Comparison of ENCODE assay signal across 1 cellular context in genomic region chr15:63502843-63503738, GRCh38.
TF ChIP-seq lines count a peak whose summit lies in the region.

No MANE protein-coding gene starts in this region.

TF ChIP-seq in K562, 482 proteins besides CTCF, POLR2A, EP300 and RAD21 (continued from another document and continues in another):
- TF ChIP-seq ZNF518B (CRISPR knock-in tag; IDR thresholded peaks at IDR 0.05), result no peak
- no peak for TF ChIP-seq BCL6 (CRISPR knock-in tag; IDR thresholded peaks at IDR 0.05)
- TF ChIP-seq RHOXF2B (CRISPR knock-in tag; conservative IDR thresholded peaks at IDR 0.05), result no peak; the same call in 1 of the 2 replicates
- TF ChIP-seq CGGBP1 (CRISPR knock-in tag; IDR thresholded peaks at IDR 0.05), result no peak
- TF ChIP-seq MCM2 (IDR thresholded peaks at IDR 0.05; ENCODE audit: low read depth), result no peak
- peak; percentile 42 for TF ChIP-seq TBP (optimal IDR thresholded peaks at IDR 0.05; ENCODE audit: low read depth, low read length)
- TF ChIP-seq DACH1 (IDR thresholded peaks at IDR 0.05; ENCODE audit: partially characterized antibody), result peak; percentile 64
- TF ChIP-seq NEUROD1 (IDR thresholded peaks at IDR 0.05; ENCODE audit: borderline replicate concordance, low read depth, low read length, partially characterized antibody), result peak; percentile 96
- peak; percentile 45; the same call in 1 of the 2 replicates for TF ChIP-seq KLF6 (CRISPR knock-in tag; IDR thresholded peaks at IDR 0.05; ENCODE audit: borderline replicate concordance)
- TF ChIP-seq CEBPB (tag; IDR thresholded peaks at IDR 0.05), result peak; percentile 99
- TF ChIP-seq BMI1 (IDR thresholded peaks at IDR 0.05; ENCODE audit: low read length), result no peak
- 0 out of 2 replicates have a peak, but pooled peaks have one; percentile 96 for TF ChIP-seq BRD4 (IDR thresholded peaks at IDR 0.05)
- no peak for TF ChIP-seq ZNF668 (CRISPR knock-in tag; IDR thresholded peaks at IDR 0.05)
- peak; percentile 18; the same call in 1 of the 2 replicates for TF ChIP-seq JUND (IDR thresholded peaks at IDR 0.05; ENCODE audit: borderline replicate concordance, low read depth, low read length)
- TF ChIP-seq JUND (tag; IDR thresholded peaks at IDR 0.05; ENCODE audit: borderline replicate concordance, low read depth, low read length), result no peak
- TF ChIP-seq THRAP3 (IDR thresholded peaks at IDR 0.05; ENCODE audit: borderline replicate concordance), result peak; percentile 37; the same call in 1 of the 2 replicates
- TF ChIP-seq NR2C1 (IDR thresholded peaks at IDR 0.05), result 0 out of 2 replicates have a peak, but pooled peaks have one; percentile 17
- TF ChIP-seq NR2C1 (tag; IDR thresholded peaks at IDR 0.05), result 0 out of 2 replicates have a peak, but pooled peaks have one; percentile 30
- peak in 1 of 2 experiments; percentile 51; a peak in 2 of 4 replicates for TF ChIP-seq TRIM24 (IDR thresholded peaks at IDR 0.05)
- TF ChIP-seq NCOA6 (IDR thresholded peaks at IDR 0.05), result no peak
- no peak for TF ChIP-seq ZNF347 (CRISPR knock-in tag; IDR thresholded peaks at IDR 0.05; ENCODE audit: low read depth)
- peak; percentile 44 for TF ChIP-seq TAF9B (IDR thresholded peaks at IDR 0.05; ENCODE audit: partially characterized antibody)
- peak; percentile 52; the same call in 1 of the 2 replicates for TF ChIP-seq LCOR (CRISPR knock-in tag; IDR thresholded peaks at IDR 0.05)
- peak; percentile 21 for TF ChIP-seq E2F8 (IDR thresholded peaks at IDR 0.05; ENCODE audit: low read depth, partially characterized antibody)
- TF ChIP-seq KLF16 (IDR thresholded peaks at IDR 0.05), result peak; percentile 74; the same call in 1 of the 2 replicates
- TF ChIP-seq CREM (IDR thresholded peaks at IDR 0.05; ENCODE audit: low read depth), result peak; percentile 41; the same call in 1 of the 2 replicates
- no peak for TF ChIP-seq ESRRB (CRISPR knock-in tag; IDR thresholded peaks at IDR 0.05; ENCODE audit: borderline replicate concordance)
- TF ChIP-seq ARID2 (IDR thresholded peaks at IDR 0.05), result no peak
- peak; percentile 88 for TF ChIP-seq ESRRA (IDR thresholded peaks at IDR 0.05; ENCODE audit: borderline replicate concordance, low read depth)
- TF ChIP-seq CREB1 (IDR thresholded peaks at IDR 0.05), result no peak
- peak; percentile 11; the same call in 1 of the 2 replicates for TF ChIP-seq CREB1 (CRISPR knock-in tag; IDR thresholded peaks at IDR 0.05)
- no peak for TF ChIP-seq NR2C2 (CRISPR knock-in tag; IDR thresholded peaks at IDR 0.05)
- TF ChIP-seq NR2C2 (tag; IDR thresholded peaks at IDR 0.05), result peak; percentile 84
- TF ChIP-seq ZNF12 (CRISPR knock-in tag; IDR thresholded peaks at IDR 0.05), result peak; percentile 39; the same call in 1 of the 2 replicates
- TF ChIP-seq ZNF23 (CRISPR knock-in tag; IDR thresholded peaks at IDR 0.05), result no peak
- no peak for TF ChIP-seq NR0B1 (IDR thresholded peaks at IDR 0.05; ENCODE audit: partially characterized antibody)
- TF ChIP-seq GABPA (tag; conservative IDR thresholded peaks at IDR 0.05; ENCODE audit: low read depth), result peak; percentile 53
- TF ChIP-seq CREB3 (tag; conservative IDR thresholded peaks at IDR 0.05; ENCODE audit: low read depth), result no peak
- no peak for TF ChIP-seq PPARD (CRISPR knock-in tag; IDR thresholded peaks at IDR 0.05)
- no peak for TF ChIP-seq PHF21A (IDR thresholded peaks at IDR 0.05; ENCODE audit: borderline replicate concordance, low read depth)
- peak; percentile 94 for TF ChIP-seq EGR1 (conservative IDR thresholded peaks at IDR 0.05)
- peak; percentile 33; the same call in 1 of the 2 replicates for TF ChIP-seq TFAP4 (CRISPR knock-in tag; IDR thresholded peaks at IDR 0.05; ENCODE audit: borderline replicate concordance)
- TF ChIP-seq PHTF2 (CRISPR knock-in tag; IDR thresholded peaks at IDR 0.05), result no peak
- TF ChIP-seq HINFP (tag; conservative IDR thresholded peaks at IDR 0.05; ENCODE audit: low read depth), result no peak
- peak; percentile 70; the same call in 1 of the 2 replicates for TF ChIP-seq VEZF1 (CRISPR knock-in tag; IDR thresholded peaks at IDR 0.05)
- TF ChIP-seq FOXM1 (IDR thresholded peaks at IDR 0.05; ENCODE audit: low read depth), result peak; percentile 27; the same call in 1 of the 2 replicates
- TF ChIP-seq FOXM1 (CRISPR knock-in tag; IDR thresholded peaks at IDR 0.05; ENCODE audit: low read depth), result 0 out of 2 replicates have a peak, but pooled peaks have one; percentile 2
- TF ChIP-seq ZNF592 (IDR thresholded peaks at IDR 0.05), result peak; percentile 75; the same call in 1 of the 2 replicates
- no peak for TF ChIP-seq ZNF354B (CRISPR knock-in tag; IDR thresholded peaks at IDR 0.05)
- TF ChIP-seq THRA (IDR thresholded peaks at IDR 0.05), result peak; percentile 79
